Comparison of ENCODE assay signal across 21 cellular contexts in the genomic region with DNA sequence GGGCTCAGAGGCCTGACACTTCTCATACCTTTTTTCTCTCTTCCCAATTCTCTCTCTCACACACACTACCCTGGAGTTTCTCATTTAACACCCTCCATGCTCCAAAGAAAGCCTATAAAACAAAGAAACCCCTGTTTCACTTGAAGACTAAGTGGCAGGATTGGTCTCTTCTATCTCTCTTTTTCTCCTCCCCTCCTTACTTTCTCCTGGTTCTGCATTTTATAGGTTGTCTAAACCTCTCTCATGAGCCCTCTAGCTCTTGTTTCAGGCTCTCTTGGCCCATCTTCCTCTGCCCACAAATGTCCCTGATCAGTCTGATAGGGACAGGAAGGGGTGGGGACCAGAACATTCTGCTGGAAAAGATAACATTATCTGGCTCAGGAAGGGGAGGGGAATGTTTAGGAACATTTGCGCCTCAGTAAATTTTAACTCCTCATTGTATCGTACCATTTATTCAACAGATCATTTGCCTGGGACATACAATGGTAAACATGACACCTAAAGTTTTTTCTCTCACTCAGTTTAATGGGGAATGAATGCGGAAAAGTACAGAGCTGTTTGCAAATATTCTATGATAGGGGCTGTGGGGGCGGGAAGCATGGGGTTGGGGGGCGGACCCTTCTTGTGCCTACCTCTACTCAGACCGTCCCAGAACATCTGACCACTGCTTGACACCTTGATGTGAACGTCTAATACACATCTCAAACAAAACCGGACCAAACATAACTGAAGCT. TPM values are rescaled to one million over a fixed set of nuclear protein-coding genes. Genes with fewer than 3 reads are reported as not detected.
DNase-seq lines count a peak whose midpoint lies in the region; ATAC-seq, FAIRE-seq and TF ChIP-seq lines count a peak whose summit lies in the region.
"Had no signal": no experiment of that assay in that cellular context is flagged by ENCODE, and none has a peak within 500 bp of the region (broad histone marks: within the 10 kb centered on the region; RNA-seq: fewer than 3 reads in every experiment).

No MANE protein-coding gene starts in this region.

- H3K79me1 ChIP-seq in H1 (ENCODE audit: low read depth, low read length) = no peaks in the 10 kb centered on the region

- H3K4me1 ChIP-seq in H1 (replicated peaks in 1 of 4; ENCODE audit: control insufficient read depth in 3 of 4, insufficient read depth in 4 of 4, low read length in 3 of 4) = no peaks in the 10 kb centered on the region; a peak in 1 of 7 replicates
- no peaks in the 10 kb centered on the region for H3K4me1 ChIP-seq in left lung
- H3K4me1 ChIP-seq in upper lobe of left lung = peaks cover 0 to 6% (median 1%) of the 10 kb centered on the region in 4 donors

- no peaks in the 10 kb centered on the region for H3K36me3 Mint-ChIP-seq in activated naive CD8-positive, alpha-beta T cell treated with anti-CD3 and anti-CD28 coated beads, Interleukin-2, amount 50 U/mL, for 24 hours (ENCODE audit: low read depth)
- H3K36me3 Mint-ChIP-seq in activated naive CD8-positive, alpha-beta T cell treated with anti-CD3 and anti-CD28 coated beads for 36 hours = no peaks in the 10 kb centered on the region
- H3K36me3 Mint-ChIP-seq: natural killer cell treated with Interleukin-12 subunit alpha and Interleukin-12 subunit beta and Interleukin-15 and Interleukin-18, amount 100 ng/mL, for 72 hours had no signal

- no peaks in the 10 kb centered on the region for H3K9me3 Mint-ChIP-seq in activated naive CD8-positive, alpha-beta T cell treated with anti-CD3 and anti-CD28 coated beads, Interleukin-2, amount 50 U/mL, for 24 hours
- H3K9me3 Mint-ChIP-seq in activated naive CD8-positive, alpha-beta T cell treated with anti-CD3 and anti-CD28 coated beads for 36 hours = no peaks in the 10 kb centered on the region
- H3K9me3 Mint-ChIP-seq: activated B cell treated with CpG ODN at 0.5 μM for 24 hours; natural killer cell treated with Interleukin-12 subunit alpha and Interleukin-12 subunit beta and Interleukin-15 and Interleukin-18, amount 100 ng/mL, for 72 hours had no signal

- H3K27ac ChIP-seq in H1 (ENCODE audit: low read depth, low read length) (no peak overlapping the region), left lung (peak overlapping the region; percentile 47 to 56), upper lobe of left lung (peak overlapping the region; percentile 52 to 85 (median 75))
- H3K27ac ChIP-seq: C4-2B had no signal

- TF ChIP-seq CTCF in H1 (IDR thresholded peaks at IDR 0.05; ENCODE audit: control extremely low read depth in 1 of 3, insufficient read depth in 1 of 3, low read depth in 1 of 3, low read length in 3 of 3) (no peak), left lung (IDR thresholded peaks at IDR 0.05) (no peak), upper lobe of left lung (IDR thresholded peaks at IDR 0.05) (no peak)

- no peak overlapping the region for H3K56ac ChIP-seq in H1 (replicated peaks; ENCODE audit: insufficient read length, low read depth, low read length)

- no peak overlapping the region for H3K4me3 Mint-ChIP-seq in activated naive CD8-positive, alpha-beta T cell treated with anti-CD3 and anti-CD28 coated beads, Interleukin-2, amount 50 U/mL, for 24 hours
- H3K4me3 Mint-ChIP-seq in activated naive CD8-positive, alpha-beta T cell treated with anti-CD3 and anti-CD28 coated beads for 36 hours = no peak overlapping the region
- H3K4me3 Mint-ChIP-seq: activated B cell treated with CpG ODN at 0.5 μM for 24 hours; natural killer cell treated with Interleukin-12 subunit alpha and Interleukin-12 subunit beta and Interleukin-15 and Interleukin-18, amount 100 ng/mL, for 72 hours had no signal

- CTCF ChIA-PET in H1 (lab: Charles Lee; ENCODE audit: partially characterized antibody) = interaction anchor here (0.6 to 2.1 kb wide), 5 partner anchors 8 to 124 kb away, joined by 3 to 14 read pairs (median 3); a partner anchor contains a TSS

- POLR2A ChIA-PET in H1 (lab: Charles Lee; ENCODE audit: partially characterized antibody) = interaction anchor here (0.7 to 1.5 kb wide), 7 partner anchors 10 to 72 kb away, joined by 3 to 4 read pairs (median 3); no protein-coding TSS in a partner anchor

- peaks cover 10% of the 10 kb centered on the region for H3K4me1 Mint-ChIP-seq in activated naive CD8-positive, alpha-beta T cell treated with anti-CD3 and anti-CD28 coated beads, Interleukin-2, amount 50 U/mL, for 24 hours
- H3K4me1 Mint-ChIP-seq in activated naive CD8-positive, alpha-beta T cell treated with anti-CD3 and anti-CD28 coated beads for 36 hours = peaks cover 8% of the 10 kb centered on the region
- H3K4me1 Mint-ChIP-seq: activated B cell treated with CpG ODN at 0.5 μM for 24 hours had no signal

- H2AK5ac ChIP-seq in H1 (ENCODE audit: low read depth, low read length) = no peak overlapping the region

- H4K5ac ChIP-seq in H1 (ENCODE audit: insufficient read length, low read depth, low read length) = no peak overlapping the region

- TF ChIP-seq POLR2A in H1 (IDR thresholded peaks at IDR 0.05; ENCODE audit: control extremely low read depth in 1 of 2, low read depth in 2 of 2, low read length in 2 of 2) (no peak), upper lobe of left lung (IDR thresholded peaks at IDR 0.05) (no peak)

- H2BK5ac ChIP-seq in H1 (ENCODE audit: low read depth, low read length) = no peak overlapping the region

- WGBS in H1 (ENCODE audit: extremely low coverage in 1 of 2, insufficient coverage in 1 of 2, insufficient read length in 1 of 2, insufficient replicate concordance in 2 of 2, low coverage in 1 of 2, low lambda C conversion rate in 2 of 2, missing lambda C conversion rate in 1 of 2), 2 experiments = 90% methylated on average over 7 of the region's 8 CpGs; no CpG with 5 or more reads in 1 of the 2 experiments
- WGBS in upper lobe of left lung, 2 donors = 29 to 35% methylated on average over 8 of the region's 8 CpGs

- no peak for ATAC-seq in activated naive CD8-positive, alpha-beta T cell treated with anti-CD3 and anti-CD28 coated beads, Interleukin-2, amount 50 U/mL, for 24 hours
- ATAC-seq in left lung (peak; percentile 21), upper lobe of left lung (ENCODE audit: low FRiP score in 2 of 2) (no peak), HG02870 (IDR thresholded peaks at IDR 0.05; ENCODE audit: unreplicated experiment) (no peak)
- ATAC-seq: natural killer cell treated with Interleukin-12 subunit alpha and Interleukin-12 subunit beta and Interleukin-15 and Interleukin-18, amount 100 ng/mL, for 72 hours; Panc1 had no signal

- no peak for FAIRE-seq in H1 (lab: Jason Lieb, UNC)

- no peak for DNase-seq in activated naive CD8-positive, alpha-beta T cell treated with anti-CD3 and anti-CD28 coated beads, Interleukin-2, amount 50 U/mL, for 24 hours
- no peak for DNase-seq in activated naive CD8-positive, alpha-beta T cell treated with anti-CD3 and anti-CD28 coated beads for 36 hours
- DNase-seq in H1 (ENCODE audit: low read depth in 1 of 2, low spot score in 2 of 2) = no peak
- DNase-seq in left lung = no peak
- no peak for DNase-seq in upper lobe of left lung
- DNase-seq in Ammon's horn (ENCODE audit: low spot score) = no peak
- DNase-seq in SHP77 treated with DMSO at 0.1 percent for 48 hours (lab: John Stamatoyannopoulos, UW) = no peak
- DNase-seq: activated B cell treated with CpG ODN at 0.5 μM for 24 hours; caudate nucleus; effector CD4-positive, alpha-beta T cell; GOT3; mammary epithelial cell; NCI-H1092; stimulated activated CD4-positive, alpha-beta T cell treated with anti-CD3 and anti-CD28 coated beads, Interleukin-15, amount 100 ng/mL, for 24 hours; stimulated activated naive CD4-positive, alpha-beta T cell had no signal

- H3K18ac ChIP-seq in H1 (ENCODE audit: extremely low read depth, low read length) = no peak overlapping the region

- no peak for TF ChIP-seq EP300 in H1 (IDR thresholded peaks at IDR 0.05; ENCODE audit: borderline replicate concordance in 1 of 2, low read depth in 2 of 2, low read length in 2 of 2)
- peak; percentile 12 to 98 (median 87) for TF ChIP-seq EP300 in upper lobe of left lung (IDR thresholded peaks at IDR 0.05)

- no peak overlapping the region; the same call in 1 of the 2 replicates for H2BK12ac ChIP-seq in H1 (ENCODE audit: low read depth, low read length)

- H3K79me2 ChIP-seq in H1 (ENCODE audit: control insufficient read depth in 1 of 2, insufficient read depth in 2 of 2, low read length in 2 of 2) = no peaks in the 10 kb centered on the region

- 0 out of 2 replicates have a peak overlapping the region, but pooled peaks have one; percentile 15 for H2AFZ ChIP-seq in H1 (ENCODE audit: low read length)

- no peaks in the 10 kb centered on the region for H3K36me3 ChIP-seq in H1 (ENCODE audit: control insufficient read depth in 2 of 4, insufficient read depth in 4 of 4, low read length in 3 of 4)
- H3K36me3 ChIP-seq in left lung = no peaks in the 10 kb centered on the region
- H3K36me3 ChIP-seq in upper lobe of left lung = no peaks in the 10 kb centered on the region

- H3K23me2 ChIP-seq in H1 (ENCODE audit: low read depth, low read length) = no peaks in the 10 kb centered on the region

- H3K9ac ChIP-seq in H1 (replicated peaks in 1 of 4; ENCODE audit: extremely low read depth in 1 of 4, low read depth in 3 of 4, low read length in 3 of 4) = no peak overlapping the region

- intact Hi-C loops in left lung (cut with DNase I) = no loop called here

- H3K27me3 ChIP-seq in H1 (replicated peaks in 1 of 4; ENCODE audit: control insufficient read depth in 3 of 4, extremely low read depth in 1 of 4, insufficient read depth in 3 of 4, low read length in 3 of 4) (no peaks in the 10 kb centered on the region), left lung (no peaks in the 10 kb centered on the region), upper lobe of left lung (no peaks in the 10 kb centered on the region)

- H2BK20ac ChIP-seq in H1 (ENCODE audit: low read length) = no peak overlapping the region

- no peak overlapping the region for H3K4me2 ChIP-seq in H1 (ENCODE audit: insufficient read depth in 1 of 2, low read depth in 2 of 2, low read length in 2 of 2)

- no peak overlapping the region for H4K91ac ChIP-seq in H1 (replicated peaks; ENCODE audit: insufficient read length, low read length)

- H3K4ac ChIP-seq in H1 (replicated peaks; ENCODE audit: insufficient read length, low read depth, low read length) = no peak overlapping the region

- no peaks in the 10 kb centered on the region for H4K20me1 ChIP-seq in H1 (replicated peaks in 1 of 2; ENCODE audit: control insufficient read depth in 1 of 2, insufficient read depth in 2 of 2, low read length in 2 of 2)

- no peak for TF ChIP-seq RAD21 in H1 (IDR thresholded peaks at IDR 0.05 in 1 of 2, conservative IDR thresholded peaks at IDR 0.05 in 1 of 2; ENCODE audit: low read depth in 2 of 2, low read length in 2 of 2)

- no peak overlapping the region for H3K14ac ChIP-seq in H1 (ENCODE audit: insufficient read length)

- H4K8ac ChIP-seq in H1 (ENCODE audit: extremely low read depth, insufficient read depth, low read length) = no peak overlapping the region

- peaks cover 3% of the 10 kb centered on the region for H3K27me3 Mint-ChIP-seq in activated naive CD8-positive, alpha-beta T cell treated with anti-CD3 and anti-CD28 coated beads, Interleukin-2, amount 50 U/mL, for 24 hours
- no peaks in the 10 kb centered on the region for H3K27me3 Mint-ChIP-seq in activated naive CD8-positive, alpha-beta T cell treated with anti-CD3 and anti-CD28 coated beads for 36 hours
- H3K27me3 Mint-ChIP-seq: natural killer cell treated with Interleukin-12 subunit alpha and Interleukin-12 subunit beta and Interleukin-15 and Interleukin-18, amount 100 ng/mL, for 72 hours had no signal

- H3K4me3 ChIP-seq in H1 (ENCODE audit: extremely low read depth in 1 of 4, insufficient read depth in 2 of 4, low read depth in 3 of 4, low read length in 4 of 4) = no peak overlapping the region
- H3K4me3 ChIP-seq in left lung = no peak overlapping the region
- no peak overlapping the region for H3K4me3 ChIP-seq in upper lobe of left lung

- H3K27ac Mint-ChIP-seq in activated naive CD8-positive, alpha-beta T cell treated with anti-CD3 and anti-CD28 coated beads, Interleukin-2, amount 50 U/mL, for 24 hours = peak overlapping the region; percentile 1
- no peak overlapping the region for H3K27ac Mint-ChIP-seq in activated naive CD8-positive, alpha-beta T cell treated with anti-CD3 and anti-CD28 coated beads for 36 hours
- H3K27ac Mint-ChIP-seq: activated B cell treated with CpG ODN at 0.5 μM for 24 hours had no signal

- H3K9me3 ChIP-seq in H1 (ENCODE audit: insufficient read depth in 2 of 2, low read depth in 1 of 2, low read length in 1 of 2) (no peaks in the 10 kb centered on the region; a peak in 1 of 4 replicates), left lung (peaks cover 0 to 5% of the 10 kb centered on the region in 2 donors), upper lobe of left lung (no peaks in the 10 kb centered on the region)

- no peak overlapping the region for H2BK120ac ChIP-seq in H1 (replicated peaks; ENCODE audit: low read depth, low read length)

- no peak overlapping the region for H3K23ac ChIP-seq in H1 (ENCODE audit: insufficient read length)

- H2BK15ac ChIP-seq in H1 (ENCODE audit: low read length) = no peak overlapping the region

RNA-seq across cellular contexts. Expression of a gene that starts 10.8 kb away (rescaled TPM):
- not detected for total RNA-seq in activated naive CD8-positive, alpha-beta T cell treated with anti-CD3 and anti-CD28 coated beads for 36 hours
- total RNA-seq in H1 (2021; fragmentation: NEBNext Ultra II Directional; extraction: Animal tissue kit (Norgen Biotek cat#: 25700)) = 0.67 and 1.5 TPM in 2 replicates
- 2.2 and 3.1 TPM in 2 replicates for polyA plus RNA-seq in H1 (2011; rRNA removed)
- polyA plus RNA-seq in H1 (2011; cell fraction: cytosol; rRNA removed) = 2.0 TPM
- 1.4 TPM for polyA plus RNA-seq in H1 (2011; cell fraction: nucleus; rRNA removed)
- 0.84 to 2.4 TPM (median 1.9 TPM) in 4 replicates for polyA plus RNA-seq in H1 (2012, experiment 1 of 2)
- 1.5 TPM for polyA plus RNA-seq in H1 (2012, experiment 2 of 2)
- 1.7 TPM for polyA plus RNA-seq in H1 (2013, experiment 1 of 2)
- polyA plus RNA-seq in H1 (2013, experiment 2 of 2) = 2.0 TPM
- polyA minus RNA-seq in H1 (2011; rRNA and poly(A)+ RNA removed) = 0.56 and 0.69 TPM in 2 replicates
- not detected for polyA minus RNA-seq in H1 (2011; cell fraction: cytosol; rRNA and poly(A)+ RNA removed)
- not detected for polyA minus RNA-seq in H1 (2011; cell fraction: nucleus; rRNA and poly(A)+ RNA removed)
- total RNA-seq in left lung (not detected), upper lobe of left lung (not detected)
- total RNA-seq: A172; activated B cell treated with CpG ODN at 0.5 μM for 24 hours; mammary epithelial cell; natural killer cell treated with Interleukin-12 subunit alpha and Interleukin-12 subunit beta and Interleukin-15 and Interleukin-18, amount 100 ng/mL, for 72 hours had no signal
- polyA plus RNA-seq: mammary epithelial cell had no signal

RNA-seq across cellular contexts. Expression of a gene that starts 14.8 kb away (rescaled TPM):
- total RNA-seq in activated naive CD8-positive, alpha-beta T cell treated with anti-CD3 and anti-CD28 coated beads for 36 hours = not detected
- 1.7 and 4.2 TPM in 2 replicates for total RNA-seq in H1 (2021; fragmentation: NEBNext Ultra II Directional; extraction: Animal tissue kit (Norgen Biotek cat#: 25700))
- polyA plus RNA-seq in H1 (2011; rRNA removed) = 6.0 and 7.2 TPM in 2 replicates
- 7.5 TPM for polyA plus RNA-seq in H1 (2011; cell fraction: cytosol; rRNA removed)
- 5.0 TPM for polyA plus RNA-seq in H1 (2011; cell fraction: nucleus; rRNA removed)
- 2.7 to 5.7 TPM (median 5.2 TPM) in 4 replicates for polyA plus RNA-seq in H1 (2012, experiment 1 of 2)
- polyA plus RNA-seq in H1 (2012, experiment 2 of 2) = 3.9 TPM
- polyA plus RNA-seq in H1 (2013, experiment 1 of 2) = 7.7 TPM
- polyA plus RNA-seq in H1 (2013, experiment 2 of 2) = 7.4 TPM
- 1.7 and 4.1 TPM in 2 replicates for polyA minus RNA-seq in H1 (2011; rRNA and poly(A)+ RNA removed)
- 2.9 TPM for polyA minus RNA-seq in H1 (2011; cell fraction: cytosol; rRNA and poly(A)+ RNA removed)
- 1.3 TPM for polyA minus RNA-seq in H1 (2011; cell fraction: nucleus; rRNA and poly(A)+ RNA removed)
- total RNA-seq in left lung (1 to 10 TPM; 1.0 to 1.3 TPM), upper lobe of left lung (under 1 TPM in 2 of 6 donors, not detected in 4; 0.26 to 0.81 TPM)
- total RNA-seq: A172; activated B cell treated with CpG ODN at 0.5 μM for 24 hours; mammary epithelial cell; natural killer cell treated with Interleukin-12 subunit alpha and Interleukin-12 subunit beta and Interleukin-15 and Interleukin-18, amount 100 ng/mL, for 72 hours; ureter had no signal
- polyA plus RNA-seq: mammary epithelial cell had no signal

RNA-seq across cellular contexts. Expression of a gene that starts 24.8 kb away (rescaled TPM):
- 1 to 10 TPM; 5.1 to 5.9 TPM for total RNA-seq in activated naive CD8-positive, alpha-beta T cell treated with anti-CD3 and anti-CD28 coated beads for 36 hours
- 33.8 and 36.0 TPM in 2 replicates for total RNA-seq in H1 (2021; fragmentation: NEBNext Ultra II Directional; extraction: Animal tissue kit (Norgen Biotek cat#: 25700))
- 27.6 and 38.3 TPM in 2 replicates for polyA plus RNA-seq in H1 (2011; rRNA removed)
- 55.4 TPM for polyA plus RNA-seq in H1 (2011; cell fraction: cytosol; rRNA removed)
- 134 TPM for polyA plus RNA-seq in H1 (2011; cell fraction: nucleus; rRNA removed)
- polyA plus RNA-seq in H1 (2012, experiment 1 of 2) = 55.6 to 81.0 TPM (median 63.3 TPM) in 4 replicates
- polyA plus RNA-seq in H1 (2012, experiment 2 of 2) = 4.6 TPM
- polyA plus RNA-seq in H1 (2013, experiment 1 of 2) = 44.4 TPM
- 37.1 TPM for polyA plus RNA-seq in H1 (2013, experiment 2 of 2)
- polyA minus RNA-seq in H1 (2011; rRNA and poly(A)+ RNA removed) = 75.5 and 135 TPM in 2 replicates
- polyA minus RNA-seq in H1 (2011; cell fraction: cytosol; rRNA and poly(A)+ RNA removed) = 20.6 TPM
- 72.4 TPM for polyA minus RNA-seq in H1 (2011; cell fraction: nucleus; rRNA and poly(A)+ RNA removed)
- 10 to 100 TPM in 1 of 2 donors, 1 to 10 TPM in 1; 1.7 to 11.2 TPM for total RNA-seq in left lung
- total RNA-seq in upper lobe of left lung = 10 to 100 TPM in 1 of 6 donors, 1 to 10 TPM in 5; 3.0 to 24.1 (median 6.1) TPM

RNA-seq across cellular contexts. Expression of a gene that starts 42.7 kb away (rescaled TPM):
- total RNA-seq in activated naive CD8-positive, alpha-beta T cell treated with anti-CD3 and anti-CD28 coated beads for 36 hours = 10 to 100 TPM; 32.1 to 35.0 TPM
- total RNA-seq in H1 (2021; fragmentation: NEBNext Ultra II Directional; extraction: Animal tissue kit (Norgen Biotek cat#: 25700)) = 58.8 and 62.1 TPM in 2 replicates
- 143 and 162 TPM in 2 replicates for polyA plus RNA-seq in H1 (2011; rRNA removed)
- 134 TPM for polyA plus RNA-seq in H1 (2011; cell fraction: cytosol; rRNA removed)
- 139 TPM for polyA plus RNA-seq in H1 (2011; cell fraction: nucleus; rRNA removed)
- 52.5 to 56.1 TPM (median 54.1 TPM) in 4 replicates for polyA plus RNA-seq in H1 (2012, experiment 1 of 2)
- 69.0 TPM for polyA plus RNA-seq in H1 (2012, experiment 2 of 2)
- polyA plus RNA-seq in H1 (2013, experiment 1 of 2) = 93.0 TPM
- polyA plus RNA-seq in H1 (2013, experiment 2 of 2) = 95.7 TPM
- 80.0 and 85.9 TPM in 2 replicates for polyA minus RNA-seq in H1 (2011; rRNA and poly(A)+ RNA removed)
- 59.8 TPM for polyA minus RNA-seq in H1 (2011; cell fraction: cytosol; rRNA and poly(A)+ RNA removed)
- polyA minus RNA-seq in H1 (2011; cell fraction: nucleus; rRNA and poly(A)+ RNA removed) = 63.8 TPM
- total RNA-seq in left lung (10 to 100 TPM; 51.4 to 69.0 TPM), upper lobe of left lung (100 to 1,000 TPM in 2 of 6 donors, 10 to 100 TPM in 4; 50.5 to 253 (median 95.8) TPM)
